20 cellular contexts compared by ENCODE assay signal in genomic region chr5:39173069-39173468, GRCh38. TPM values are rescaled to one million over a fixed set of nuclear protein-coding genes. Genes with fewer than 3 reads are reported as not detected.
DNase-seq lines count a peak whose midpoint lies in the region; ATAC-seq lines count a peak whose summit lies in the region.
"Had no signal": no experiment of that assay in that cellular context is flagged by ENCODE, and none has a peak within 500 bp of the region (broad histone marks: within the 10 kb centered on the region; RNA-seq: fewer than 3 reads in every experiment).

No MANE protein-coding gene starts in this region.

- no peaks in the 10 kb centered on the region for H3K27me3 ChIP-seq in CD8-positive, alpha-beta memory T cell (ENCODE audit: insufficient read depth, low read length, poor library complexity, severe bottlenecking)
- H3K27me3 ChIP-seq: BLaER1 treated with 17β-estradiol and CSF1 and Interleukin-3, amounts not matched to agents 10 nM and 100 nM had no signal

- peak overlapping the region; percentile 97 for H3K27ac Mint-ChIP-seq in activated T-cell treated with anti-CD3 and anti-CD28 coated beads, Interleukin-2, amount 50 U/mL, for 72 hours
- peak overlapping the region; percentile 81 to 97 (median 94) for H3K27ac Mint-ChIP-seq in CD8-positive, alpha-beta memory T cell
- peak overlapping the region; percentile 91 for H3K27ac Mint-ChIP-seq in activated naive CD8-positive, alpha-beta T cell
- H3K27ac Mint-ChIP-seq in natural killer cell treated with Interleukin-12 subunit alpha and Interleukin-12 subunit beta and Interleukin-15 and Interleukin-18, amount 100 ng/mL, for 72 hours, result peak overlapping the region; percentile 89 to 91
- H3K27ac Mint-ChIP-seq: H9 had no signal

- no peak overlapping the region for H3K4me3 Mint-ChIP-seq in activated T-cell treated with anti-CD3 and anti-CD28 coated beads, Interleukin-2, amount 50 U/mL, for 72 hours
- H3K4me3 Mint-ChIP-seq in CD8-positive, alpha-beta memory T cell, result peak overlapping the region in 4 of 7 donors; percentile 5 to 25 (median 15)
- peak overlapping the region; percentile 3 for H3K4me3 Mint-ChIP-seq in activated naive CD8-positive, alpha-beta T cell
- H3K4me3 Mint-ChIP-seq in natural killer cell treated with Interleukin-12 subunit alpha and Interleukin-12 subunit beta and Interleukin-15 and Interleukin-18, amount 100 ng/mL, for 72 hours, result no peak overlapping the region
- H3K4me3 Mint-ChIP-seq: H9 had no signal

- H3K27ac ChIP-seq in CD8-positive, alpha-beta memory T cell (ENCODE audit: low read depth, low read length), result no peak overlapping the region
- H3K27ac ChIP-seq: BLaER1 treated with 17β-estradiol and CSF1 and Interleukin-3, amounts not matched to agents 10 nM and 100 nM had no signal

- no peak overlapping the region for H3K4me3 ChIP-seq in CD8-positive, alpha-beta memory T cell (ENCODE audit: low read length)
- H3K4me3 ChIP-seq: BLaER1 treated with 17β-estradiol and CSF1 and Interleukin-3, amounts not matched to agents 10 nM and 100 nM had no signal

- H3K4me1 Mint-ChIP-seq in activated T-cell treated with anti-CD3 and anti-CD28 coated beads, Interleukin-2, amount 50 U/mL, for 72 hours (ENCODE audit: low read depth), result peaks cover 83% of the 10 kb centered on the region
- H3K4me1 Mint-ChIP-seq in CD8-positive, alpha-beta memory T cell, result peaks cover 90 to 98% (median 97%) of the 10 kb centered on the region in 3 donors
- peaks cover 94% of the 10 kb centered on the region for H3K4me1 Mint-ChIP-seq in activated naive CD8-positive, alpha-beta T cell (ENCODE audit: low read depth)
- peaks cover 59 to 77% of the 10 kb centered on the region in 2 donors for H3K4me1 Mint-ChIP-seq in natural killer cell treated with Interleukin-12 subunit alpha and Interleukin-12 subunit beta and Interleukin-15 and Interleukin-18, amount 100 ng/mL, for 72 hours (ENCODE audit: low read depth in 2 of 2)

- no peaks in the 10 kb centered on the region for H3K9me3 Mint-ChIP-seq in activated T-cell treated with anti-CD3 and anti-CD28 coated beads, Interleukin-2, amount 50 U/mL, for 72 hours
- peaks cover 0 to 6% (median 0%) of the 10 kb centered on the region in 5 donors for H3K9me3 Mint-ChIP-seq in CD8-positive, alpha-beta memory T cell
- H3K9me3 Mint-ChIP-seq in activated naive CD8-positive, alpha-beta T cell (ENCODE audit: low read depth), result no peaks in the 10 kb centered on the region
- peaks cover 5% of the 10 kb centered on the region for H3K9me3 Mint-ChIP-seq in natural killer cell treated with Interleukin-12 subunit alpha and Interleukin-12 subunit beta and Interleukin-15 and Interleukin-18, amount 100 ng/mL, for 72 hours

- POLR2A ChIA-PET in CD8-positive, alpha-beta memory T cell (lab: Charles Lee), result no interaction called here

- DNase-seq in activated T-cell treated with anti-CD3 and anti-CD28 coated beads, Interleukin-2, amount 50 U/mL, for 72 hours, result no peak
- DNase-seq in activated T-cell treated with anti-CD3 and anti-CD28 coated beads, Interleukin-2, amount 50 U/mL, for 48 hours, result no peak
- no peak for DNase-seq in CD8-positive, alpha-beta memory T cell
- DNase-seq in natural killer cell treated with Interleukin-12 subunit alpha and Interleukin-12 subunit beta and Interleukin-15 and Interleukin-18, amount 100 ng/mL, for 72 hours (ENCODE audit: low spot score), result no peak
- DNase-seq in NCI-H748 treated with DMSO at 0.1 percent for 48 hours (lab: John Stamatoyannopoulos, UW), result no peak
- DNase-seq in NCI-H69 (lab: John Stamatoyannopoulos, UW), result no peak
- DNase-seq: COR-L47; DMS 273 treated with DMSO at 0.1 percent for 48 hours; DND-41; H9; KG1; NCI-H1105 treated with DMSO at 0.1 percent for 48 hours; NCI-H1694; NCI-H2081 treated with DMSO at 0.1 percent for 48 hours; NCI-H446 treated with DMSO at 0.1 percent for 48 hours; NK-92 treated with Interleukin-12 subunit alpha and Interleukin-12 subunit beta, amount 100 ng/mL, for 24 hours had no signal

- CTCF ChIA-PET in CD8-positive, alpha-beta memory T cell (lab: Charles Lee), result interaction anchor here (1.3 to 17.8 kb wide), 3 partner anchors 8 to 110 kb away, joined by 3 to 263 read pairs (median 13); no protein-coding TSS in a partner anchor

- H3K9me3 ChIP-seq in CD8-positive, alpha-beta memory T cell (ENCODE audit: low read length), result no peaks in the 10 kb centered on the region

- peaks cover 97% of the 10 kb centered on the region for H3K4me1 ChIP-seq in CD8-positive, alpha-beta memory T cell (ENCODE audit: insufficient read depth, low read length)

- peaks cover 12% of the 10 kb centered on the region for H3K36me3 ChIP-seq in CD8-positive, alpha-beta memory T cell (ENCODE audit: insufficient read depth, low read length)

- ATAC-seq in activated T-cell treated with anti-CD3 and anti-CD28 coated beads, Interleukin-2, amount 50 U/mL, for 72 hours (replicated peaks in 1 of 2), result no peak
- no peak for ATAC-seq in natural killer cell treated with Interleukin-12 subunit alpha and Interleukin-12 subunit beta and Interleukin-15 and Interleukin-18, amount 100 ng/mL, for 72 hours
- ATAC-seq: Right ventricle myocardium inferior had no signal

- H3K36me3 Mint-ChIP-seq in activated T-cell treated with anti-CD3 and anti-CD28 coated beads, Interleukin-2, amount 50 U/mL, for 72 hours (ENCODE audit: insufficient read depth in 2 of 2), result peaks cover 5 to 19% of the 10 kb centered on the region in 2 donors
- H3K36me3 Mint-ChIP-seq in CD8-positive, alpha-beta memory T cell, result peaks cover 28 to 58% (median 38%) of the 10 kb centered on the region in 3 donors
- peaks cover 10% of the 10 kb centered on the region for H3K36me3 Mint-ChIP-seq in activated naive CD8-positive, alpha-beta T cell
- peaks cover 18% of the 10 kb centered on the region for H3K36me3 Mint-ChIP-seq in natural killer cell treated with Interleukin-12 subunit alpha and Interleukin-12 subunit beta and Interleukin-15 and Interleukin-18, amount 100 ng/mL, for 72 hours

- no peaks in the 10 kb centered on the region for H3K27me3 Mint-ChIP-seq in activated T-cell treated with anti-CD3 and anti-CD28 coated beads, Interleukin-2, amount 50 U/mL, for 72 hours (ENCODE audit: low read depth)
- no peaks in the 10 kb centered on the region for H3K27me3 Mint-ChIP-seq in CD8-positive, alpha-beta memory T cell
- H3K27me3 Mint-ChIP-seq in activated naive CD8-positive, alpha-beta T cell, result no peaks in the 10 kb centered on the region
- no peaks in the 10 kb centered on the region for H3K27me3 Mint-ChIP-seq in natural killer cell treated with Interleukin-12 subunit alpha and Interleukin-12 subunit beta and Interleukin-15 and Interleukin-18, amount 100 ng/mL, for 72 hours

RNA-seq across cellular contexts. Expression of gene FYB1, which starts 46.3 kb away (rescaled TPM):
- 100 to 1,000 TPM; 127 to 131 TPM for total RNA-seq in activated T-cell treated with anti-CD3 and anti-CD28 coated beads, Interleukin-2, amount 50 U/mL, for 72 hours
- total RNA-seq in CD8-positive, alpha-beta memory T cell, result 10 to 100 TPM; 75.9 to 84.2 TPM
- polyA plus RNA-seq in CD8-positive, alpha-beta memory T cell, result 282 TPM
- 10 to 100 TPM; 71.9 to 72.8 TPM for total RNA-seq in natural killer cell treated with Interleukin-12 subunit alpha and Interleukin-12 subunit beta and Interleukin-15 and Interleukin-18, amount 100 ng/mL, for 72 hours
- total RNA-seq: H9, HT-29 had no signal

Comparison
In these comparisons a context has a peak if more than half of its experiments do, and no peak if none do; other contexts are left out.
1. H3K4me3 Mint-ChIP-seq: peak in CD8-positive, alpha-beta memory T cell (4 of 7) and activated naive CD8-positive, alpha-beta T cell (single experiment); none in activated T-cell treated with anti-CD3 and anti-CD28 coated beads, Interleukin-2, amount 50 U/mL, for 72 hours (0 of 2) and natural killer cell treated with Interleukin-12 subunit alpha and Interleukin-12 subunit beta and Interleukin-15 and Interleukin-18, amount 100 ng/mL, for 72 hours (single experiment).
2. Peak in every context shown above with its lines, with median percentiles within 50 percentile points of each other: H3K27ac Mint-ChIP-seq.